12 cellular contexts compared by ENCODE assay signal in the genomic region with DNA sequence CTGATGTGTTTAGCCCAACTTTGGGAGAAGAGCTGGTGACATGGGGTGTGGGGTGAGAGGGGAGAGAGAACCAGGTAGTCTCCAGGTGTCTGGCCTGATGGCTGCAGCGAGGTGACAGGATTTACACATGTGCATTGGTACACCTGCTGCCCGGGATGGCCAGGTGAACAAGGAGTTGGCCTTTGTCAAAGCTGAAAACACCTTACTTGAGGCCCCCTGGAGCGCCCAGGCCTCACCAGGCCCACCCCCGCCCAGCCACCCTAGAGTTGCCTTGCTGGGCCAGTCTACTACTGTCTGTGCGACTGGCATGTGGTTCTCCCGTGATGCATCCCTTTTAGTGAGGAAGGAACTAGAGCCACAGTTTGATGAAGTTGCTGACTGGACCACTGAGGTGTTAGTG.
"Had no signal": no experiment of that assay in that cellular context is flagged by ENCODE, and none has a peak within 500 bp of the region (broad histone marks: within the 10 kb centered on the region; RNA-seq: fewer than 3 reads in every experiment).

No MANE protein-coding gene starts in this region.

- H3K9me3 ChIP-seq: left ventricle myocardium inferior, SJCRH30, upper lobe of right lung had no signal

- H3K27ac ChIP-seq: upper lobe of right lung, WERI-Rb-1 had no signal

- H3K36me3 ChIP-seq: left ventricle myocardium inferior, SJCRH30, upper lobe of right lung, WERI-Rb-1 had no signal

- H3K4me3 ChIP-seq: left ventricle myocardium inferior, SJCRH30, upper lobe of right lung had no signal

- ATAC-seq: activated CD8-positive, alpha-beta T cell treated with anti-CD3 and anti-CD28 coated beads, Interleukin-2, amount 10 ng/mL, durations not matched to agents 7 days and 5 days; activated T-helper 17 cell treated with anti-CD3 and anti-CD28 coated beads, Interleukin-2, amount 50 U/mL, for 72 hours; T-helper 17 cell had no signal

- DNase-seq: activated CD4-positive, alpha-beta T cell treated with anti-CD3 and anti-CD28 coated beads for 4 hours; activated CD8-positive, alpha-beta T cell treated with anti-CD3 and anti-CD28 coated beads, Interleukin-2, amount 10 ng/mL, durations not matched to agents 7 days and 5 days; activated naive CD4-positive, alpha-beta T cell treated with anti-CD3 and anti-CD28 coated beads for 36 hours; activated T-cell treated with anti-CD3 and anti-CD28 coated beads for 4 hours; left ventricle myocardium inferior; stimulated activated CD4-positive, alpha-beta T cell treated with anti-CD3 and anti-CD28 coated beads, Interleukin-2, amount 100 ng/mL, for 48 hours; stimulated activated naive CD4-positive, alpha-beta T cell treated with Interleukin-2 at 50 U/mL for 16 hours; T-helper 17 cell; upper lobe of right lung; WERI-Rb-1 had no signal

- H3K27me3 ChIP-seq: SJCRH30, upper lobe of right lung had no signal
